ENCODE assay signal across 1 cellular context in the genomic region with DNA sequence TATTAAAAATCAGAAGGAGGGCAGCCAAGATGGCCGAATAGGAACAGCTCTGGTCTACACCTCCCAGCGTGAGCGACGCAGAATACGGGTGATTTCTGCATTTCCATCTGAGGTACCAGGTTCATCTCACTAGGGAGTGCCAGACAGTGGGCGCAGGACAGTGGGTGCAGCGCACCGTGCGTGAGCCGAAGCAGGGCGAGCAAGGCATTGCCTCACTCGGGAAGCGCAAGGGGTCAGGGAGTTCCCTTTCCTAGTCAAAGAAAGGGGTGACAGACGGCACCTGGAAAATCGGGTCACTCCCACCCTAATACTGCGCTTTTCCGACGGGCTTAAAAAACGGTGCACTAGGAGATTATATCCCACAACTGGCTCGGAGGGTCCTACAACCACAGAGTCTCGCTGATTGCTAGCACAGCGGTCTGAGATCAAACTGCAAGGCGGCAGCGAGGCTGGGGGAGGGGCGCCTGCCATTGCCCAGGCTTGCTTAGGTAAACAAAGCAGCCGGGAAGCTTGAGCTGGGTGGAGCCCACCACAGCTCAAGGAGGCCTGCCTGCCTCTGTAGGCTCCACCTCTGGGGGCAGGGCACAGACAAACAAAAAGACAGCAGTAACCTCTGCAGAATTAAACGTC.
TF ChIP-seq lines count a peak whose summit lies in the region.

No MANE protein-coding gene starts in this region.

TF ChIP-seq in HEK293, 187 proteins besides CTCF, POLR2A, EP300 and RAD21 (continued from another document):
- TF ChIP-seq, protein P1, sequence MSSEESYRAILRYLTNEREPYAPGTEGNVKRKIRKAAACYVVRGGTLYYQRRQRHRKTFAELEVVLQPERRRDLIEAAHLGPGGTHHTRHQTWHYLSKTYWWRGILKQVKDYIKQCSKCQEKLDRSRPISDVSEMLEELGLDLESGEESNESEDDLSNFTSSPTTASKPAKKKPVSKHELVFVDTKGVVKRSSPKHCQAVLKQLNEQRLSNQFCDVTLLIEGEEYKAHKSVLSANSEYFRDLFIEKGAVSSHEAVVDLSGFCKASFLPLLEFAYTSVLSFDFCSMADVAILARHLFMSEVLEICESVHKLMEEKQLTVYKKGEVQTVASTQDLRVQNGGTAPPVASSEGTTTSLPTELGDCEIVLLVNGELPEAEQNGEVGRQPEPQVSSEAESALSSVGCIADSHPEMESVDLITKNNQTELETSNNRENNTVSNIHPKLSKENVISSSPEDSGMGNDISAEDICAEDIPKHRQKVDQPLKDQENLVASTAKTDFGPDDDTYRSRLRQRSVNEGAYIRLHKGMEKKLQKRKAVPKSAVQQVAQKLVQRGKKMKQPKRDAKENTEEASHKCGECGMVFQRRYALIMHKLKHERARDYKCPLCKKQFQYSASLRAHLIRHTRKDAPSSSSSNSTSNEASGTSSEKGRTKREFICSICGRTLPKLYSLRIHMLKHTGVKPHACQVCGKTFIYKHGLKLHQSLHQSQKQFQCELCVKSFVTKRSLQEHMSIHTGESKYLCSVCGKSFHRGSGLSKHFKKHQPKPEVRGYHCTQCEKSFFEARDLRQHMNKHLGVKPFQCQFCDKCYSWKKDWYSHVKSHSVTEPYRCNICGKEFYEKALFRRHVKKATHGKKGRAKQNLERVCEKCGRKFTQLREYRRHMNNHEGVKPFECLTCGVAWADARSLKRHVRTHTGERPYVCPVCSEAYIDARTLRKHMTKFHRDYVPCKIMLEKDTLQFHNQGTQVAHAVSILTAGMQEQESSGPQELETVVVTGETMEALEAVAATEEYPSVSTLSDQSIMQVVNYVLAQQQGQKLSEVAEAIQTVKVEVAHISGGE (tag by site-specific recombination; conservative IDR thresholded peaks at IDR 0.05; ENCODE audit: low read depth) = peak; percentile 20; the same call in 1 of the 2 replicates
- TF ChIP-seq ZEB2 (tag by site-specific recombination; IDR thresholded peaks at IDR 0.05) (0 out of 2 replicates have a peak, but pooled peaks have one; percentile 35), ZFP69B (tag by site-specific recombination; IDR thresholded peaks at IDR 0.05) (peak; percentile 85; the same call in 1 of the 2 replicates), KLF8 (tag by site-specific recombination; IDR thresholded peaks at IDR 0.05) (0 out of 2 replicates have a peak, but pooled peaks have one; percentile 26), ZNF394 (tag by site-specific recombination; IDR thresholded peaks at IDR 0.05; ENCODE audit: borderline replicate concordance) (0 out of 2 replicates have a peak, but pooled peaks have one; percentile 19), GLIS1 (tag by site-specific recombination; IDR thresholded peaks at IDR 0.05) (peak; percentile 22; the same call in 1 of the 2 replicates), ZBTB26 (tag by site-specific recombination; optimal IDR thresholded peaks at IDR 0.05) (peak; percentile 17), ZNF692 (tag by site-specific recombination; IDR thresholded peaks at IDR 0.05) (peak; percentile 85), WT1 (tag by site-specific recombination; IDR thresholded peaks at IDR 0.05) (peak; percentile 26; the same call in 1 of the 2 replicates), ZNF2 (tag by site-specific recombination; IDR thresholded peaks at IDR 0.05) (peak; percentile 61; the same call in 1 of the 2 replicates), ZNF501 (tag by site-specific recombination; IDR thresholded peaks at IDR 0.05) (peak; percentile 48; the same call in 1 of the 2 replicates), ZBTB10 (tag by site-specific recombination; IDR thresholded peaks at IDR 0.05) (peak; percentile 40; the same call in 1 of the 2 replicates), ZSCAN30 (tag by site-specific recombination; IDR thresholded peaks at IDR 0.05) (peak; percentile 75; the same call in 1 of the 2 replicates), ZNF629 (tag by site-specific recombination; IDR thresholded peaks at IDR 0.05) (0 out of 2 replicates have a peak, but pooled peaks have one; percentile 24), ZBTB48 (tag by site-specific recombination; IDR thresholded peaks at IDR 0.05) (peak; percentile 90), ZNF561 (tag by site-specific recombination; IDR thresholded peaks at IDR 0.05; ENCODE audit: borderline replicate concordance) (peak; percentile 43; the same call in 1 of the 2 replicates), ZBTB17 (tag by site-specific recombination; IDR thresholded peaks at IDR 0.05) (peak; percentile 38; the same call in 1 of the 2 replicates), SP7 (tag by site-specific recombination; IDR thresholded peaks at IDR 0.05) (peak; percentile 15; the same call in 1 of the 2 replicates), ZFHX2 (tag by site-specific recombination; conservative IDR thresholded peaks at IDR 0.05) (0 out of 2 replicates have a peak, but pooled peaks have one; percentile 19)
- TF ChIP-seq, protein P2, sequence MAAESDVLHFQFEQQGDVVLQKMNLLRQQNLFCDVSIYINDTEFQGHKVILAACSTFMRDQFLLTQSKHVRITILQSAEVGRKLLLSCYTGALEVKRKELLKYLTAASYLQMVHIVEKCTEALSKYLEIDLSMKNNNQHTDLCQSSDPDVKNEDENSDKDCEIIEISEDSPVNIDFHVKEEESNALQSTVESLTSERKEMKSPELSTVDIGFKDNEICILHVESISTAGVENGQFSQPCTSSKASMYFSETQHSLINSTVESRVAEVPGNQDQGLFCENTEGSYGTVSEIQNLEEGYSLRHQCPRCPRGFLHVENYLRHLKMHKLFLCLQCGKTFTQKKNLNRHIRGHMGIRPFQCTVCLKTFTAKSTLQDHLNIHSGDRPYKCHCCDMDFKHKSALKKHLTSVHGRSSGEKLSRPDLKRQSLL (tag by site-specific recombination; IDR thresholded peaks at IDR 0.05) = peak; percentile 97
